35 cellular contexts compared by ENCODE assay signal in the genomic region with DNA sequence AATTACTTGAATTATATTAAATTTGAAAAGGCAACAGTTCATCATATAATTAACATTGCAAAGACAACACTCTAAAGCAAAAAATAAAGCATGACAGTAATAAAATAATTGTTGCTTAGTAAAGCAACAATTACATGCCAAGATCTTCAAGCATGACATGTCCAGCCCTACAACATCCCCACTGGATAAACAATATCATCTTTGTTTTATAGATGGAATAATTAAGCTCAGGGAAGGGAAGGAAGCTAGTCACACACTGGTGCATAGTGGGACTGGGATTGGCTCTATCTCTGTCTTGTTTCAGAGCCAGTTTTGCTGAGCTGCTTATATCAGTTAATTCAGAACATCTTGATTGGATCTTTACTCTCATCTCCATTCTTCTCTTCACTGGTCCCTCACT.
"Had no signal": no experiment of that assay in that cellular context is flagged by ENCODE, and none has a peak within 500 bp of the region (broad histone marks: within the 10 kb centered on the region; RNA-seq: fewer than 3 reads in every experiment).

No MANE protein-coding gene starts in this region.

- H3K27ac ChIP-seq: brain microvascular endothelial cell, SJSA1, WERI-Rb-1 had no signal

- DNase-seq: activated CD4-positive, alpha-beta memory T cell treated with anti-CD3 and anti-CD28 coated beads, Interleukin-2, amount 10 ng/mL, durations not matched to agents 7 days and 5 days; activated CD4-positive, alpha-beta T cell treated with anti-CD3 and anti-CD28 coated beads for 1 hour; activated CD4-positive, alpha-beta T cell treated with anti-CD3 and anti-CD28 coated beads for 48 hours; activated CD4-positive, CD25-positive, alpha-beta regulatory T cell; activated effector memory CD4-positive, alpha-beta T cell treated with anti-CD3 and anti-CD28 coated beads, Interleukin-2, amount 50 U/mL, for 16 hours; activated naive CD4-positive, alpha-beta T cell; activated naive CD4-positive, alpha-beta T cell treated with anti-CD3 and anti-CD28 coated beads, Interleukin-2, amount 50 U/mL, for 16 hours; activated naive CD8-positive, alpha-beta T cell treated with anti-CD3 and anti-CD28 coated beads for 36 hours; activated T-cell treated with anti-CD3 and anti-CD28 coated beads, Interleukin-2, amount 50 U/mL, for 1 hour; activated T-cell treated with anti-CD3 and anti-CD28 coated beads, Interleukin-2, amount 50 U/mL, for 72 hours; amniotic stem cell; aorta; brain microvascular endothelial cell; central memory CD4-positive, alpha-beta T cell; Kasumi-1; KG1; MG63; NCI-H1048; NCI-H1105 treated with DMSO at 0.1 percent for 48 hours; NCI-H1436; NCI-H1694; NCI-H1930; NCI-H2081 treated with DMSO at 0.1 percent for 48 hours; NCI-H345; NCI-H524 treated with DMSO at 0.1 percent for 48 hours; SHP77 treated with DMSO at 0.1 percent for 48 hours; SK-N-SH; SW 1271; T-helper 1 cell; T-helper 2 cell; T-helper 9 cell; WERI-Rb-1 had no signal

- H3K4me2 ChIP-seq: SK-N-SH had no signal

- H3K4me3 ChIP-seq: MG63, SJSA1 had no signal

- H3K36me3 ChIP-seq: brain microvascular endothelial cell, MG63, SJSA1, WERI-Rb-1 had no signal

- ATAC-seq: activated T-cell treated with anti-CD3 and anti-CD28 coated beads, Interleukin-2, amount 50 U/mL, for 72 hours; activated T-helper 17 cell treated with anti-CD3 and anti-CD28 coated beads, Interleukin-2, amount 50 U/mL, for 72 hours; Panc1 had no signal

- H3K9me3 ChIP-seq: MG63, SJSA1, SK-N-SH had no signal

- H3K9ac ChIP-seq: SK-N-SH had no signal

- H3K27me3 ChIP-seq: brain microvascular endothelial cell, MG63, SJSA1 had no signal
